1 cellular context compared by ENCODE assay signal in genomic region chr1:168288311-168289052, GRCh38.
TF ChIP-seq lines count a peak whose summit lies in the region.

No MANE protein-coding gene starts in this region.

TF ChIP-seq in K562, 482 proteins besides CTCF, POLR2A, EP300 and RAD21 (continued from another document and continues in another):
- no peak for TF ChIP-seq ZNF407 (IDR thresholded peaks at IDR 0.05; ENCODE audit: low read depth)
- no peak for TF ChIP-seq NELFE (IDR thresholded peaks at IDR 0.05; ENCODE audit: insufficient read depth, insufficient read length)
- TF ChIP-seq ZNF518B (CRISPR knock-in tag; IDR thresholded peaks at IDR 0.05), result no peak
- no peak for TF ChIP-seq DEAF1 (CRISPR knock-in tag; IDR thresholded peaks at IDR 0.05)
- no peak for TF ChIP-seq SNRNP70 (optimal IDR thresholded peaks at IDR 0.05; ENCODE audit: low read depth, low read length)
- TF ChIP-seq, protein P1, sequence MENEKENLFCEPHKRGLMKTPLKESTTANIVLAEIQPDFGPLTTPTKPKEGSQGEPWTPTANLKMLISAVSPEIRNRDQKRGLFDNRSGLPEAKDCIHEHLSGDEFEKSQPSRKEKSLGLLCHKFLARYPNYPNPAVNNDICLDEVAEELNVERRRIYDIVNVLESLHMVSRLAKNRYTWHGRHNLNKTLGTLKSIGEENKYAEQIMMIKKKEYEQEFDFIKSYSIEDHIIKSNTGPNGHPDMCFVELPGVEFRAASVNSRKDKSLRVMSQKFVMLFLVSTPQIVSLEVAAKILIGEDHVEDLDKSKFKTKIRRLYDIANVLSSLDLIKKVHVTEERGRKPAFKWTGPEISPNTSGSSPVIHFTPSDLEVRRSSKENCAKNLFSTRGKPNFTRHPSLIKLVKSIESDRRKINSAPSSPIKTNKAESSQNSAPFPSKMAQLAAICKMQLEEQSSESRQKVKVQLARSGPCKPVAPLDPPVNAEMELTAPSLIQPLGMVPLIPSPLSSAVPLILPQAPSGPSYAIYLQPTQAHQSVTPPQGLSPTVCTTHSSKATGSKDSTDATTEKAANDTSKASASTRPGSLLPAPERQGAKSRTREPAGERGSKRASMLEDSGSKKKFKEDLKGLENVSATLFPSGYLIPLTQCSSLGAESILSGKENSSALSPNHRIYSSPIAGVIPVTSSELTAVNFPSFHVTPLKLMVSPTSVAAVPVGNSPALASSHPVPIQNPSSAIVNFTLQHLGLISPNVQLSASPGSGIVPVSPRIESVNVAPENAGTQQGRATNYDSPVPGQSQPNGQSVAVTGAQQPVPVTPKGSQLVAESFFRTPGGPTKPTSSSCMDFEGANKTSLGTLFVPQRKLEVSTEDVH (IDR thresholded peaks at IDR 0.05; ENCODE audit: low read depth, partially characterized antibody), result no peak
- TF ChIP-seq, protein P2, sequence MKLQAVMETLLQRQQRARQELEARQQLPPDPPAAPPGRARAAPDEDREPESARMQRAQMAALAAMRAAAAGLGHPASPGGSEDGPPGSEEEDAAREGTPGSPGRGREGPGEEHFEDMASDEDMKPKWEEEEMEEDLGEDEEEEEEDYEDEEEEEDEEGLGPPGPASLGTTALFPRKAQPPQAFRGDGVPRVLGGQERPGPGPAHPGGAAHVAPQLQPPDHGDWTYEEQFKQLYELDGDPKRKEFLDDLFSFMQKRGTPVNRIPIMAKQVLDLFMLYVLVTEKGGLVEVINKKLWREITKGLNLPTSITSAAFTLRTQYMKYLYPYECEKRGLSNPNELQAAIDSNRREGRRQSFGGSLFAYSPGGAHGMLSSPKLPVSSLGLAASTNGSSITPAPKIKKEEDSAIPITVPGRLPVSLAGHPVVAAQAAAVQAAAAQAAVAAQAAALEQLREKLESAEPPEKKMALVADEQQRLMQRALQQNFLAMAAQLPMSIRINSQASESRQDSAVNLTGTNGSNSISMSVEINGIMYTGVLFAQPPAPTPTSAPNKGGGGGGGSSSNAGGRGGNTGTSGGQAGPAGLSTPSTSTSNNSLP (IDR thresholded peaks at IDR 0.05; ENCODE audit: borderline replicate concordance, low read depth, low read length), result no peak; the same call in 1 of the 2 replicates
- TF ChIP-seq, protein P3, sequence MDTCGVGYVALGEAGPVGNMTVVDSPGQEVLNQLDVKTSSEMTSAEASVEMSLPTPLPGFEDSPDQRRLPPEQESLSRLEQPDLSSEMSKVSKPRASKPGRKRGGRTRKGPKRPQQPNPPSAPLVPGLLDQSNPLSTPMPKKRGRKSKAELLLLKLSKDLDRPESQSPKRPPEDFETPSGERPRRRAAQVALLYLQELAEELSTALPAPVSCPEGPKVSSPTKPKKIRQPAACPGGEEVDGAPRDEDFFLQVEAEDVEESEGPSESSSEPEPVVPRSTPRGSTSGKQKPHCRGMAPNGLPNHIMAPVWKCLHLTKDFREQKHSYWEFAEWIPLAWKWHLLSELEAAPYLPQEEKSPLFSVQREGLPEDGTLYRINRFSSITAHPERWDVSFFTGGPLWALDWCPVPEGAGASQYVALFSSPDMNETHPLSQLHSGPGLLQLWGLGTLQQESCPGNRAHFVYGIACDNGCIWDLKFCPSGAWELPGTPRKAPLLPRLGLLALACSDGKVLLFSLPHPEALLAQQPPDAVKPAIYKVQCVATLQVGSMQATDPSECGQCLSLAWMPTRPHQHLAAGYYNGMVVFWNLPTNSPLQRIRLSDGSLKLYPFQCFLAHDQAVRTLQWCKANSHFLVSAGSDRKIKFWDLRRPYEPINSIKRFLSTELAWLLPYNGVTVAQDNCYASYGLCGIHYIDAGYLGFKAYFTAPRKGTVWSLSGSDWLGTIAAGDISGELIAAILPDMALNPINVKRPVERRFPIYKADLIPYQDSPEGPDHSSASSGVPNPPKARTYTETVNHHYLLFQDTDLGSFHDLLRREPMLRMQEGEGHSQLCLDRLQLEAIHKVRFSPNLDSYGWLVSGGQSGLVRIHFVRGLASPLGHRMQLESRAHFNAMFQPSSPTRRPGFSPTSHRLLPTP (IDR thresholded peaks at IDR 0.05; ENCODE audit: borderline replicate concordance, extremely low read depth, insufficient read length), result no peak
- no peak for TF ChIP-seq ZNF668 (CRISPR knock-in tag; IDR thresholded peaks at IDR 0.05)
- no peak for TF ChIP-seq NUFIP1 (IDR thresholded peaks at IDR 0.05; ENCODE audit: partially characterized antibody)
- peak; percentile 88; the same call in 1 of the 2 replicates for TF ChIP-seq CBFB (CRISPR knock-in tag; IDR thresholded peaks at IDR 0.05)
- TF ChIP-seq FOXA3 (CRISPR knock-in tag; conservative IDR thresholded peaks at IDR 0.05 in 1 of 2, IDR thresholded peaks at IDR 0.05 in 1 of 2), result no peak
- TF ChIP-seq, protein P4, sequence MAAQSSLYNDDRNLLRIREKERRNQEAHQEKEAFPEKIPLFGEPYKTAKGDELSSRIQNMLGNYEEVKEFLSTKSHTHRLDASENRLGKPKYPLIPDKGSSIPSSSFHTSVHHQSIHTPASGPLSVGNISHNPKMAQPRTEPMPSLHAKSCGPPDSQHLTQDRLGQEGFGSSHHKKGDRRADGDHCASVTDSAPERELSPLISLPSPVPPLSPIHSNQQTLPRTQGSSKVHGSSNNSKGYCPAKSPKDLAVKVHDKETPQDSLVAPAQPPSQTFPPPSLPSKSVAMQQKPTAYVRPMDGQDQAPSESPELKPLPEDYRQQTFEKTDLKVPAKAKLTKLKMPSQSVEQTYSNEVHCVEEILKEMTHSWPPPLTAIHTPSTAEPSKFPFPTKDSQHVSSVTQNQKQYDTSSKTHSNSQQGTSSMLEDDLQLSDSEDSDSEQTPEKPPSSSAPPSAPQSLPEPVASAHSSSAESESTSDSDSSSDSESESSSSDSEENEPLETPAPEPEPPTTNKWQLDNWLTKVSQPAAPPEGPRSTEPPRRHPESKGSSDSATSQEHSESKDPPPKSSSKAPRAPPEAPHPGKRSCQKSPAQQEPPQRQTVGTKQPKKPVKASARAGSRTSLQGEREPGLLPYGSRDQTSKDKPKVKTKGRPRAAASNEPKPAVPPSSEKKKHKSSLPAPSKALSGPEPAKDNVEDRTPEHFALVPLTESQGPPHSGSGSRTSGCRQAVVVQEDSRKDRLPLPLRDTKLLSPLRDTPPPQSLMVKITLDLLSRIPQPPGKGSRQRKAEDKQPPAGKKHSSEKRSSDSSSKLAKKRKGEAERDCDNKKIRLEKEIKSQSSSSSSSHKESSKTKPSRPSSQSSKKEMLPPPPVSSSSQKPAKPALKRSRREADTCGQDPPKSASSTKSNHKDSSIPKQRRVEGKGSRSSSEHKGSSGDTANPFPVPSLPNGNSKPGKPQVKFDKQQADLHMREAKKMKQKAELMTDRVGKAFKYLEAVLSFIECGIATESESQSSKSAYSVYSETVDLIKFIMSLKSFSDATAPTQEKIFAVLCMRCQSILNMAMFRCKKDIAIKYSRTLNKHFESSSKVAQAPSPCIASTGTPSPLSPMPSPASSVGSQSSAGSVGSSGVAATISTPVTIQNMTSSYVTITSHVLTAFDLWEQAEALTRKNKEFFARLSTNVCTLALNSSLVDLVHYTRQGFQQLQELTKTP (IDR thresholded peaks at IDR 0.05; ENCODE audit: low read depth in 1 of 2, partially characterized antibody in 2 of 2), result peak in 1 of 2 experiments; percentile 50
- TF ChIP-seq YY1 (IDR thresholded peaks at IDR 0.05; ENCODE audit: borderline replicate concordance in 1 of 3, control insufficient read depth in 1 of 3, extremely low read depth in 1 of 3, insufficient read depth in 3 of 3, insufficient read length in 1 of 3, insufficient replicate concordance in 2 of 3, low read depth in 1 of 3, low read length in 2 of 3), result no peak
- peak; percentile 86 for TF ChIP-seq CTBP1 (IDR thresholded peaks at IDR 0.05; ENCODE audit: borderline replicate concordance)
- TF ChIP-seq PTRF (tag; IDR thresholded peaks at IDR 0.05), result no peak
- peak; percentile 24 for TF ChIP-seq RBM25 (IDR thresholded peaks at IDR 0.05; ENCODE audit: low read depth, low read length, severe bottlenecking)
- peak; percentile 89; the same call in 1 of the 2 replicates for TF ChIP-seq ATF7 (IDR thresholded peaks at IDR 0.05)
- TF ChIP-seq ETS2 (tag; IDR thresholded peaks at IDR 0.05; ENCODE audit: borderline replicate concordance, poor library complexity, severe bottlenecking), result no peak
- peak; percentile 96; the same call in 1 of the 2 replicates for TF ChIP-seq ESRRA (IDR thresholded peaks at IDR 0.05; ENCODE audit: borderline replicate concordance, low read depth)
- no peak for TF ChIP-seq ZNF12 (CRISPR knock-in tag; IDR thresholded peaks at IDR 0.05)
- TF ChIP-seq NRF1 (conservative IDR thresholded peaks at IDR 0.05 in 1 of 2, IDR thresholded peaks at IDR 0.05 in 1 of 2), result peak in 1 of 2 experiments; percentile 41; a peak in 1 of 4 replicates
- no peak for TF ChIP-seq CHD2 (IDR thresholded peaks at IDR 0.05; ENCODE audit: low read depth, low read length)
- TF ChIP-seq EWSR1 (IDR thresholded peaks at IDR 0.05; ENCODE audit: borderline replicate concordance, low read depth, partially characterized antibody), result no peak
- TF ChIP-seq SAFB2 (IDR thresholded peaks at IDR 0.05; ENCODE audit: borderline replicate concordance, low read depth, low read length, severe bottlenecking), result no peak
- TF ChIP-seq SMARCE1 (IDR thresholded peaks at IDR 0.05), result peak; percentile 95
- TF ChIP-seq HDAC1 (IDR thresholded peaks at IDR 0.05), result 0 out of 4 replicates have a peak, but pooled peaks of 1 of the 2 experiments have one; percentile 5
